In the genomic region with DNA sequence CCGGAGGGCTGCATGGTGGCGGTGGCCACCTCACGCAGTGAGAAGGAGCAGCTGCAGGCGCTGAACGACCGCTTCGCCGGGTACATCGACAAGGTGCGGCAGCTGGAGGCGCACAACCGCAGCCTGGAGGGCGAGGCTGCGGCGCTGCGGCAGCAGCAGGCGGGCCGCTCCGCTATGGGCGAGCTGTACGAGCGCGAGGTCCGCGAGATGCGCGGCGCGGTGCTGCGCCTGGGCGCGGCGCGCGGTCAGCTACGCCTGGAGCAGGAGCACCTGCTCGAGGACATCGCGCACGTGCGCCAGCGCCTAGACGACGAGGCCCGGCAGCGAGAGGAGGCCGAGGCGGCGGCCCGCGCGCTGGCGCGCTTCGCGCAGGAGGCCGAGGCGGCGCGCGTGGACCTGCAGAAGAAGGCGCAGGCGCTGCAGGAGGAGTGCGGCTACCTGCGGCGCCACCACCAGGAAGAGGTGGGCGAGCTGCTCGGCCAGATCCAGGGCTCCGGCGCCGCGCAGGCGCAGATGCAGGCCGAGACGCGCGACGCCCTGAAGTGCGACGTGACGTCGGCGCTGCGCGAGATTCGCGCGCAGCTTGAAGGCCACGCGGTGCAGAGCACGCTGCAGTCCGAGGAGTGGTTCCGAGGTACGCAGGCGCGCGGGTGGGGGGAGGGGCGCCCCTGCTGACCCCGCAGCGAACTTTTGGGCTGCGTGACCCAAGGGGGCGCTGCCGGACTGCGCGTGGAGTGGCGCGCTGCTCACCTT, we compare ENCODE assay signal across 8 cellular contexts. TPM values are rescaled to one million over a fixed set of nuclear protein-coding genes. Genes with fewer than 3 reads are reported as not detected.
DNase-seq lines count a peak whose midpoint lies in the region; ATAC-seq and TF ChIP-seq lines count a peak whose summit lies in the region.

No MANE protein-coding gene starts in this region.

- peak; percentile 37 for ATAC-seq in foreskin keratinocyte
- ATAC-seq in omental fat pad (ENCODE audit: low FRiP score): no peak
- ATAC-seq in HG02798 (IDR thresholded peaks at IDR 0.05; ENCODE audit: poor library complexity, unreplicated experiment): no peak

- no peak overlapping the region for H3K23ac ChIP-seq in trophoblast cell (ENCODE audit: low read length)

- H4K8ac ChIP-seq in trophoblast cell (ENCODE audit: low read depth, low read length): no peak overlapping the region

- peak overlapping the region; percentile 64 for H3K4me3 ChIP-seq in HUES6 (ENCODE audit: low read depth, low read length)
- peak overlapping the region; percentile 28 for H3K4me3 ChIP-seq in trophoblast cell (ENCODE audit: low read depth, low read length)
- H3K4me3 ChIP-seq in HAP-1: no peak overlapping the region

- no CpG with 5 or more reads among the region's 107 CpGs for WGBS in trophoblast cell (ENCODE audit: extremely low coverage, insufficient coverage, insufficient read length)

- H3K4me2 ChIP-seq in trophoblast cell (ENCODE audit: low read length): peak overlapping the region; percentile 43

- H3K4me1 ChIP-seq in HUES6 (ENCODE audit: control insufficient read depth, insufficient read depth, low read length): peaks cover 32% of the 10 kb centered on the region
- no peaks in the 10 kb centered on the region for H3K4me1 ChIP-seq in foreskin keratinocyte
- peaks cover 9 to 10% of the 10 kb centered on the region in 2 experiments for H3K4me1 ChIP-seq in trophoblast cell (ENCODE audit: control insufficient read depth in 1 of 2, insufficient read depth in 2 of 2, low read length in 2 of 2)
- 0 out of 2 replicates have a peak, but pooled peaks cover 5% of the 10 kb centered on the region for H3K4me1 ChIP-seq in HAP-1

- H4K12ac ChIP-seq in trophoblast cell (ENCODE audit: low read depth, low read length): no peak overlapping the region

- no peak overlapping the region for H3K27ac ChIP-seq in HUES6 (ENCODE audit: low read depth, low read length)
- H3K27ac ChIP-seq in foreskin keratinocyte: no peak overlapping the region
- H3K27ac ChIP-seq in trophoblast cell (ENCODE audit: low read depth, low read length): no peak overlapping the region

- in situ Hi-C loops in HAP-1 (cut with MboI; ENCODE audit: low sequenced_read_pairs): no loop called here

- H3K36me3 ChIP-seq in HUES6 (ENCODE audit: control insufficient read depth, insufficient read depth, low read length) (peaks cover 8% of the 10 kb centered on the region), trophoblast cell (ENCODE audit: control insufficient read depth in 1 of 2, insufficient read depth in 2 of 2, low read length in 2 of 2) (no peaks in the 10 kb centered on the region), HAP-1 (replicated peaks) (no peaks in the 10 kb centered on the region)

- H3K9me3 ChIP-seq in HUES6 (ENCODE audit: control insufficient read depth, insufficient read depth, low read depth, low read length): no peaks in the 10 kb centered on the region
- peaks cover 17% of the 10 kb centered on the region for H3K9me3 ChIP-seq in trophoblast cell (ENCODE audit: insufficient read depth, low read depth, low read length)
- H3K9me3 ChIP-seq in HAP-1: no peaks in the 10 kb centered on the region

- no peak overlapping the region for H2AFZ ChIP-seq in trophoblast cell (ENCODE audit: insufficient read depth, low read length, poor library complexity)

- H2BK120ac ChIP-seq in trophoblast cell (ENCODE audit: insufficient read depth, low read length, poor library complexity): no peak overlapping the region

- no peaks in the 10 kb centered on the region for H3K79me2 ChIP-seq in trophoblast cell (ENCODE audit: control insufficient read depth, insufficient read depth, low read length, poor library complexity)

- H3K18ac ChIP-seq in trophoblast cell (ENCODE audit: low read length): no peak overlapping the region

- H3K9ac ChIP-seq in HUES6 (ENCODE audit: low read length) (peak overlapping the region; percentile 71), trophoblast cell (ENCODE audit: low read length) (no peak overlapping the region)

- no peaks in the 10 kb centered on the region for H3K79me1 ChIP-seq in trophoblast cell (ENCODE audit: low read length)

- no peak overlapping the region for H2BK5ac ChIP-seq in trophoblast cell (ENCODE audit: low read depth, low read length, poor library complexity)

- H2BK12ac ChIP-seq in trophoblast cell (ENCODE audit: low read length): no peak overlapping the region

- H3K27me3 ChIP-seq in HUES6 (ENCODE audit: control insufficient read depth, insufficient read depth, low read length): peaks cover 69% of the 10 kb centered on the region
- peaks cover 57% of the 10 kb centered on the region for H3K27me3 ChIP-seq in foreskin keratinocyte
- peaks cover 33% of the 10 kb centered on the region for H3K27me3 ChIP-seq in trophoblast cell (ENCODE audit: insufficient read depth, low read length)
- H3K27me3 ChIP-seq in HAP-1 (ENCODE audit: low read depth): peaks cover 8% of the 10 kb centered on the region

- H2AK5ac ChIP-seq in trophoblast cell (ENCODE audit: low read length): no peak overlapping the region

- no peak overlapping the region for H4K91ac ChIP-seq in trophoblast cell (ENCODE audit: low read depth, low read length)

- no peak overlapping the region for H3K14ac ChIP-seq in trophoblast cell (ENCODE audit: low read length)

- TF ChIP-seq CTCF in foreskin keratinocyte (conservative IDR thresholded peaks at IDR 0.05) (peak; percentile 40), omental fat pad (IDR thresholded peaks at IDR 0.05) (no peak)

- no peak overlapping the region for H3K4ac ChIP-seq in trophoblast cell (ENCODE audit: low read depth, low read length)

- DNase-seq in activated T-cell treated with anti-CD3 and anti-CD28 coated beads, Interleukin-2, amount 50 U/mL, for 48 hours: peak; percentile 53 to 70
- DNase-seq in foreskin keratinocyte (peak in 1 of 2 donors; percentile 32), trophoblast cell (no peak), omental fat pad (ENCODE audit: low spot score) (no peak), HAP-1 (ENCODE audit: low spot score in 2 of 2) (no peak), DMS153 (lab: John Stamatoyannopoulos, UW) (no peak)

RNA-seq across cellular contexts. Expression of a gene that starts 0.7 kb away (rescaled TPM):
- 1.6 and 1.9 TPM in 2 replicates for total RNA-seq in foreskin keratinocyte
- polyA plus RNA-seq in foreskin keratinocyte: 1.3 and 1.6 TPM in 2 replicates
- polyA plus RNA-seq in trophoblast cell (2013): 0.54 and 0.67 TPM in 2 replicates
- 1 to 10 TPM in 1 of 4 donors, under 1 TPM in 3; 0.32 to 1.4 (median 0.42) TPM for total RNA-seq in omental fat pad

RNA-seq across cellular contexts. Expression of a gene that starts 42.3 kb away (rescaled TPM):
- total RNA-seq in foreskin keratinocyte: not detected in 2 replicates
- polyA plus RNA-seq in foreskin keratinocyte: not detected in 2 replicates
- polyA plus RNA-seq in trophoblast cell (2013): not detected in 2 replicates
- total RNA-seq in omental fat pad: not detected

Comparison
In these comparisons a context has a peak if more than half of its experiments do, and no peak if none do; other contexts are left out.
1. DNase-seq: peak in activated T-cell treated with anti-CD3 and anti-CD28 coated beads, Interleukin-2, amount 50 U/mL, for 48 hours (2 of 2); none in trophoblast cell (0 of 2), omental fat pad (single experiment), HAP-1 (0 of 2) and DMS153 (single experiment).